8 cellular contexts compared by ENCODE assay signal in the genomic region with DNA sequence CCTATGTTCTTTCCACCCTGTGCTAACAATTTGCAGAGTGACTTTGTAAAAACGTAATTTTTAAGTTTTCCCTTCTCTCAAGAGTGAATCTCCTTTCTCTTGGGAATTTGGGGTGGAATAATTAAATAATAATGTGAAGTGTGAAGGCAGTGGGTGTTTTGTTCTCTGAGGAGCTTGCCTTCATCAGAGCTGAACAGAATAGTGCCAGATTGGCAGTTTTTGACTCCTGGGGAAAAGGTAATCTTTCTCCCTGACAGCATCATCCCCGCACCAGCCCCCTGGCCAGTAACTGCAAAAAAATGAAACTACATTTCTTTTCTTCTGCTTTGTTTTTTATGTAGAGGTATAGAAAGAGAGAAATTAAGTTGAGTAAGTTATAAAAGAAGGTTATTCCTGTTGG. TPM values are rescaled to one million over a fixed set of nuclear protein-coding genes. Genes with fewer than 3 reads are reported as not detected.
"Had no signal": no experiment of that assay in that cellular context is flagged by ENCODE, and none has a peak within 500 bp of the region (broad histone marks: within the 10 kb centered on the region; RNA-seq: fewer than 3 reads in every experiment).

No MANE protein-coding gene starts in this region.

- H3K9me3 Mint-ChIP-seq: GM23338, H9 had no signal

- DNase-seq: H9, HCEC 1CT, KBM-7 had no signal

- H3K4me1 Mint-ChIP-seq: GM23338, H9, IgD-negative memory B cell had no signal

- H3K4me2 ChIP-seq: GM23338 had no signal

- H3K4me3 ChIP-seq: GM23338 had no signal

- H3K4me3 Mint-ChIP-seq: GM23338, H9, IgD-negative memory B cell had no signal

- H2AFZ ChIP-seq: GM23338 had no signal

- H3K27me3 Mint-ChIP-seq: IgD-negative memory B cell had no signal

- FAIRE-seq: H1, H54, HTR-8/SVneo had no signal

- H3K27ac Mint-ChIP-seq: GM23338, H9, IgD-negative memory B cell had no signal

- ATAC-seq: GM23338 had no signal

RNA-seq across cellular contexts. Expression of a gene that starts 59.9 kb away (rescaled TPM):
- total RNA-seq: GM23338, H1, H9 had no signal
- polyA plus RNA-seq: GM23338, H1, IgD-negative memory B cell had no signal
